9 cellular contexts compared by ENCODE assay signal in the genomic region with DNA sequence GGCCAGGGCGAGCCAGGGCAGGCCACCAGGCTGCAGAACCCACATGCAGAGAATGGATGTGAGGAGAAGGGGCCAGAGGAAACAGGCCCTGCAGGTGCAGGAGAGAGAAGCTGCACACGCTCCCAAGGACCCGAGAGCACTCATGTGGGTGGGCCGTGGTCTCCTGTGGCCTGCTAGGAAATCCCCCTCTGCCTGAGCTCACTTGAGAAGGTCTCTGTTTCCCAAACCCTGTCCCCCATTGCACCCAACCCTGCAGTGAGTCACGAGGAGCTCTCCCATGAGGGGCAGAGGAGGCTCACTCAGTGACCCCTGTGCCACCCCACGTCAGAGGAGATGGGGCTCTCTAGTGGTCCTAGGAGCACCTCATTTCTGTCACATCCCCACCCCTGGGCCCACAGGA.
DNase-seq lines count a peak whose midpoint lies in the region; ATAC-seq and TF ChIP-seq lines count a peak whose summit lies in the region.
"Had no signal": no experiment of that assay in that cellular context is flagged by ENCODE, and none has a peak within 500 bp of the region (broad histone marks: within the 10 kb centered on the region; RNA-seq: fewer than 3 reads in every experiment).

No MANE protein-coding gene starts in this region.

- ATAC-seq in GM18870 (IDR thresholded peaks at IDR 0.05; ENCODE audit: unreplicated experiment) (peak; percentile 27), gastrocnemius medialis (no peak), HG02973 (IDR thresholded peaks at IDR 0.05; ENCODE audit: unreplicated experiment) (no peak)
- ATAC-seq: K562 had no signal

- DNase-seq in activated naive CD8-positive, alpha-beta T cell treated with anti-CD3 and anti-CD28 coated beads for 36 hours, result peak; percentile 85
- peak; percentile 62 for DNase-seq in stimulated activated CD8-positive, alpha-beta memory T cell treated with anti-CD3 and anti-CD28 coated beads, Interleukin-4, amount 100 ng/mL, for 24 hours (ENCODE audit: low read depth)
- no peak for DNase-seq in gastrocnemius medialis
- no peak for DNase-seq in head of caudate nucleus

- H4K20me1 ChIP-seq in OCI-LY1 (ENCODE audit: insufficient read depth, low read length), result no peaks in the 10 kb centered on the region

- H3F3A ChIP-seq in OCI-LY1 (ENCODE audit: insufficient read depth, low read length), result 0 out of 2 replicates have a peak, but pooled peaks cover 5% of the 10 kb centered on the region

- no peak overlapping the region for H3K4me3 ChIP-seq in OCI-LY1 (ENCODE audit: low read depth, low read length, poor library complexity, severe bottlenecking)
- no peak overlapping the region for H3K4me3 ChIP-seq in gastrocnemius medialis
- H3K4me3 ChIP-seq: K562 had no signal

- H3K9me3 Mint-ChIP-seq in activated naive CD8-positive, alpha-beta T cell treated with anti-CD3 and anti-CD28 coated beads for 36 hours, result no peaks in the 10 kb centered on the region

- TF ChIP-seq CTCF in OCI-LY1 (IDR thresholded peaks at IDR 0.05; ENCODE audit: low read length), result no peak
- TF ChIP-seq CTCF in gastrocnemius medialis (IDR thresholded peaks at IDR 0.05 in 4 of 5, conservative IDR thresholded peaks at IDR 0.05 in 1 of 5), result no peak

- TF ChIP-seq POLR2A in gastrocnemius medialis (IDR thresholded peaks at IDR 0.05), result no peak

- peak overlapping the region; percentile 55 for H3K4me3 Mint-ChIP-seq in activated naive CD8-positive, alpha-beta T cell treated with anti-CD3 and anti-CD28 coated beads for 36 hours

- H3K9me3 ChIP-seq in OCI-LY1 (ENCODE audit: low read length) (no peaks in the 10 kb centered on the region), gastrocnemius medialis (no peaks in the 10 kb centered on the region)

- peaks cover 79% of the 10 kb centered on the region for H3K4me1 Mint-ChIP-seq in activated naive CD8-positive, alpha-beta T cell treated with anti-CD3 and anti-CD28 coated beads for 36 hours

- no peak overlapping the region for H2AFZ ChIP-seq in OCI-LY1 (ENCODE audit: low read length)

- H3K27me3 Mint-ChIP-seq in activated naive CD8-positive, alpha-beta T cell treated with anti-CD3 and anti-CD28 coated beads for 36 hours, result no peaks in the 10 kb centered on the region

- H3K9me2 ChIP-seq in OCI-LY1 (ENCODE audit: low read depth, low read length), result no peaks in the 10 kb centered on the region

- in situ Hi-C loops in gastrocnemius medialis (cut with MboI; ENCODE audit: low sequenced_read_pairs in 4 of 4), result loop anchor here in 3 of 4 donors (10.0 to 25.0 kb wide), 4 partner anchors 73 to 225 kb away; no protein-coding TSS in a partner anchor

- H3K27ac Mint-ChIP-seq in activated naive CD8-positive, alpha-beta T cell treated with anti-CD3 and anti-CD28 coated beads for 36 hours, result peak overlapping the region; percentile 96

- peak overlapping the region; percentile 22; the same call in 1 of the 2 replicates for H3K4me2 ChIP-seq in OCI-LY1 (ENCODE audit: low read length)

- H3K27ac ChIP-seq in OCI-LY1 (ENCODE audit: low read depth, low read length, poor library complexity, severe bottlenecking) (peak overlapping the region; percentile 96), gastrocnemius medialis (no peak overlapping the region)
- H3K27ac ChIP-seq: VCaP had no signal

- H3K79me2 ChIP-seq in OCI-LY1 (ENCODE audit: insufficient read depth, low read length), result no peaks in the 10 kb centered on the region

- no peaks in the 10 kb centered on the region for H3K36me3 Mint-ChIP-seq in activated naive CD8-positive, alpha-beta T cell treated with anti-CD3 and anti-CD28 coated beads for 36 hours

- H3K4me1 ChIP-seq in OCI-LY1 (ENCODE audit: insufficient read depth, low read length, severe bottlenecking) (peaks cover 85% of the 10 kb centered on the region), gastrocnemius medialis (peaks cover 14 to 26% of the 10 kb centered on the region in 2 donors)

- no peaks in the 10 kb centered on the region for H3K36me3 ChIP-seq in OCI-LY1 (ENCODE audit: insufficient read depth, low read length)
- H3K36me3 ChIP-seq in gastrocnemius medialis, result no peaks in the 10 kb centered on the region

- intact Hi-C loops in gastrocnemius medialis (cut with DNase I; ENCODE audit: low total_unique reads) (no loop called here), head of caudate nucleus (cut with DNase I) (loop anchor here (10.0 kb wide), 1 partner anchor 73 kb away; no protein-coding TSS in a partner anchor)

- peak overlapping the region; percentile 35; the same call in 1 of the 2 replicates for H3K9ac ChIP-seq in OCI-LY1 (ENCODE audit: low read length)

- H3K27me3 ChIP-seq in OCI-LY1 (ENCODE audit: insufficient read depth, low read length) (no peaks in the 10 kb centered on the region), gastrocnemius medialis (no peaks in the 10 kb centered on the region)

Comparison
In these comparisons a context has a peak if more than half of its experiments do, and no peak if none do; other contexts are left out.
1. DNase-seq: peak in activated naive CD8-positive, alpha-beta T cell treated with anti-CD3 and anti-CD28 coated beads for 36 hours (single experiment) and stimulated activated CD8-positive, alpha-beta memory T cell treated with anti-CD3 and anti-CD28 coated beads, Interleukin-4, amount 100 ng/mL, for 24 hours (single experiment); none in gastrocnemius medialis (0 of 2) and head of caudate nucleus (0 of 42).